Comparison of ENCODE assay signal across 8 cellular contexts in genomic region chr17:7014261-7014994, GRCh38. TPM values are rescaled to one million over a fixed set of nuclear protein-coding genes. Genes with fewer than 3 reads are reported as not detected.
DNase-seq lines count a peak whose midpoint lies in the region; ATAC-seq and TF ChIP-seq lines count a peak whose summit lies in the region.

No MANE protein-coding gene starts in this region.

- H3K36me3 ChIP-seq in cardiac muscle cell, result no peaks in the 10 kb centered on the region

- peak overlapping the region; percentile 95 for H3K4me3 Mint-ChIP-seq in type B pancreatic cell

- ATAC-seq in HG02642 (IDR thresholded peaks at IDR 0.05; ENCODE audit: poor library complexity, unreplicated experiment), result peak; percentile 81

- no peaks in the 10 kb centered on the region for H3K27me3 Mint-ChIP-seq in type B pancreatic cell

- DNase-seq in NCI-H1092 treated with DMSO at 0.1 percent for 48 hours (lab: John Stamatoyannopoulos, UW), result peak; percentile 87
- peak; percentile 79 for DNase-seq in SKM-1 treated with dmso at 0.1 percent for 144 hours (lab: John Stamatoyannopoulos, UW; ENCODE audit: unreplicated experiment)
- DNase-seq in activated naive CD8-positive, alpha-beta T cell treated with anti-CD3 and anti-CD28 coated beads, Interleukin-2, amount 50 U/mL, for 16 hours (ENCODE audit: low read depth, low spot score), result peak; percentile 92
- DNase-seq in cardiac muscle cell (ENCODE audit: low read depth in 1 of 2, low spot score in 1 of 2), result peak; percentile 98 to 99
- peak; percentile 96 for DNase-seq in pons (ENCODE audit: low spot score)
- peak; percentile 99 for DNase-seq in type B pancreatic cell (ENCODE audit: extremely low spot score, unreplicated experiment)

- H3K9me3 Mint-ChIP-seq in type B pancreatic cell, result no peaks in the 10 kb centered on the region

- H3K9me3 ChIP-seq in cardiac muscle cell (ENCODE audit: low read depth), result no peaks in the 10 kb centered on the region

- TF ChIP-seq CTCF in GM12873 (IDR thresholded peaks at IDR 0.05; ENCODE audit: insufficient read depth, low read depth, low read length, missing control alignments), result peak; percentile 66
- TF ChIP-seq CTCF in cardiac muscle cell (IDR thresholded peaks at IDR 0.05; ENCODE audit: low read depth, low read length), result peak; percentile 49
- peak; percentile 92 for TF ChIP-seq CTCF in type B pancreatic cell (conservative IDR thresholded peaks at IDR 0.05)

- peak overlapping the region; percentile 82 for H3K4me3 ChIP-seq in cardiac muscle cell

- H3K4me1 Mint-ChIP-seq in type B pancreatic cell (ENCODE audit: unreplicated experiment), result peaks cover 40% of the 10 kb centered on the region

- H3K27me3 ChIP-seq in cardiac muscle cell, result no peaks in the 10 kb centered on the region

- H3K27ac Mint-ChIP-seq in type B pancreatic cell, result peak overlapping the region; percentile 100

- peak overlapping the region; percentile 99 for H3K27ac ChIP-seq in cardiac muscle cell

- peaks cover 3% of the 10 kb centered on the region for H3K36me3 Mint-ChIP-seq in type B pancreatic cell

- H3K4me1 ChIP-seq in cardiac muscle cell (ENCODE audit: low read depth), result peaks cover 19% of the 10 kb centered on the region

RNA-seq across cellular contexts. Expression of gene RNASEK, which starts 2.0 kb away (rescaled TPM):
- total RNA-seq in cardiac muscle cell, result 241 and 275 TPM in 2 replicates
- 594 and 672 TPM in 2 replicates for polyA plus RNA-seq in cardiac muscle cell
- total RNA-seq in type B pancreatic cell (ENCODE audit: low replicate concordance), result 176 and 208 TPM in 2 replicates

RNA-seq across cellular contexts. Expression of gene BCL6B, which starts 8.4 kb away (rescaled TPM):
- total RNA-seq in cardiac muscle cell, result 0.11 and 1.7 TPM in 2 replicates
- polyA plus RNA-seq in cardiac muscle cell, result not detected in 2 replicates
- not detected in 2 replicates for total RNA-seq in type B pancreatic cell (ENCODE audit: low replicate concordance)

RNA-seq across cellular contexts. Expression of gene ALOX12, which starts 18.6 kb away (rescaled TPM):
- 0.85 and 1.7 TPM in 2 replicates for total RNA-seq in cardiac muscle cell
- polyA plus RNA-seq in cardiac muscle cell, result 2.5 and 5.0 TPM in 2 replicates
- 0.34 and 2.1 TPM in 2 replicates for total RNA-seq in type B pancreatic cell (ENCODE audit: low replicate concordance)

RNA-seq across cellular contexts. Expression of gene SLC16A13, which starts 21.4 kb away (rescaled TPM):
- total RNA-seq in cardiac muscle cell, result 3.7 and 4.0 TPM in 2 replicates
- polyA plus RNA-seq in cardiac muscle cell, result 5.8 and 7.2 TPM in 2 replicates
- 13.5 and 15.5 TPM in 2 replicates for total RNA-seq in type B pancreatic cell (ENCODE audit: low replicate concordance)

RNA-seq across cellular contexts. Expression of gene SLC16A11, which starts 29.5 kb away (rescaled TPM):
- total RNA-seq in cardiac muscle cell (0.39 and 1.1 TPM in 2 replicates), type B pancreatic cell (ENCODE audit: low replicate concordance) (3.9 and 10.5 TPM in 2 replicates)
- 3.8 and 6.4 TPM in 2 replicates for polyA plus RNA-seq in cardiac muscle cell

Comparison
In these comparisons a context has a peak if more than half of its experiments do, and no peak if none do; other contexts are left out.
1. Peak in every context shown above with its lines: DNase-seq, ATAC-seq, H3K4me3 ChIP-seq and H3K27ac ChIP-seq.